In genomic region chr1:18109058-18109755, GRCh38 we compare ENCODE assay signal across 12 cellular contexts. TPM values are rescaled to one million over a fixed set of nuclear protein-coding genes. Genes with fewer than 3 reads are reported as not detected.
DNase-seq lines count a peak whose midpoint lies in the region; ATAC-seq and TF ChIP-seq lines count a peak whose summit lies in the region.
"Had no signal": no experiment of that assay in that cellular context is flagged by ENCODE, and none has a peak within 500 bp of the region (broad histone marks: within the 10 kb centered on the region; RNA-seq: fewer than 3 reads in every experiment).

No MANE protein-coding gene starts in this region.

- no peaks in the 10 kb centered on the region for H3K9me3 ChIP-seq in sigmoid colon
- H3K9me3 ChIP-seq: upper lobe of right lung had no signal

- 5 to 8% methylated on average over 32 of the region's 32 CpGs for WGBS in sigmoid colon, 2 donors

- H3K27ac ChIP-seq in sigmoid colon: no peak overlapping the region
- H3K27ac ChIP-seq: upper lobe of right lung had no signal

- peak; percentile 66 to 70 for DNase-seq in NCI-H524 (lab: John Stamatoyannopoulos, UW)
- no peak for DNase-seq in NCI-H524 treated with DMSO at 0.1 percent for 48 hours (lab: John Stamatoyannopoulos, UW)
- peak; percentile 23 for DNase-seq in NCI-H345 treated with DMSO at 0.1 percent for 48 hours (lab: John Stamatoyannopoulos, UW; ENCODE audit: unreplicated experiment)
- DNase-seq in glutamatergic neuron: peak; percentile 37
- no peak for DNase-seq in sigmoid colon
- DNase-seq in hepatic stellate cell (ENCODE audit: low spot score): no peak
- DNase-seq in activated CD4-positive, alpha-beta T cell treated with anti-CD3 and anti-CD28 coated beads for 48 hours: no peak
- DNase-seq: IMR-90, natural killer cell, upper lobe of right lung had no signal

- peak overlapping the region; percentile 92 for H3K4me3 Mint-ChIP-seq in glutamatergic neuron (ENCODE audit: unreplicated experiment)
- H3K4me3 Mint-ChIP-seq: natural killer cell had no signal

- H3K36me3 ChIP-seq in sigmoid colon: no peaks in the 10 kb centered on the region
- H3K36me3 ChIP-seq: upper lobe of right lung had no signal

- peaks cover 23% of the 10 kb centered on the region for H3K4me1 Mint-ChIP-seq in glutamatergic neuron (ENCODE audit: low read depth, unreplicated experiment)

- no peak for TF ChIP-seq EP300 in sigmoid colon (IDR thresholded peaks at IDR 0.05)

- ATAC-seq in HG02884 (IDR thresholded peaks at IDR 0.05; ENCODE audit: unreplicated experiment): no peak
- ATAC-seq: upper lobe of right lung had no signal

- no peak for TF ChIP-seq CTCF in glutamatergic neuron (IDR thresholded peaks at IDR 0.05; ENCODE audit: partially characterized antibody, unreplicated experiment)
- no peak for TF ChIP-seq CTCF in sigmoid colon (IDR thresholded peaks at IDR 0.05)

- H3K4me1 ChIP-seq in sigmoid colon: peaks cover 0 to 40% (median 37%) of the 10 kb centered on the region in 4 donors

- no peaks in the 10 kb centered on the region for H3K36me3 Mint-ChIP-seq in glutamatergic neuron (ENCODE audit: unreplicated experiment)
- H3K36me3 Mint-ChIP-seq: natural killer cell had no signal

- H3K9me3 Mint-ChIP-seq in glutamatergic neuron (ENCODE audit: unreplicated experiment): peaks cover 4% of the 10 kb centered on the region
- H3K9me3 Mint-ChIP-seq: natural killer cell had no signal

- H3K27me3 ChIP-seq in sigmoid colon: peaks cover 32 to 77% (median 49%) of the 10 kb centered on the region in 3 donors

- no peak overlapping the region for H3K27ac Mint-ChIP-seq in glutamatergic neuron (ENCODE audit: unreplicated experiment)
- H3K27ac Mint-ChIP-seq: natural killer cell had no signal

- peak overlapping the region in 3 of 4 donors; percentile 16 to 35 (median 29) for H3K4me3 ChIP-seq in sigmoid colon

- no peak for TF ChIP-seq POLR2A in sigmoid colon (IDR thresholded peaks at IDR 0.05)

- intact Hi-C loops in sigmoid colon (cut with DNase I): loop anchor here (10.0 kb wide), 1 partner anchor 614 kb away; no protein-coding TSS in a partner anchor

- peaks cover 27% of the 10 kb centered on the region for H3K27me3 Mint-ChIP-seq in glutamatergic neuron (ENCODE audit: unreplicated experiment)

RNA-seq across cellular contexts. Expression of gene IGSF21, which starts 1.6 kb away (rescaled TPM):
- 1.3 TPM for total RNA-seq in glutamatergic neuron (ENCODE audit: unreplicated experiment)
- 1 to 10 TPM in 3 of 4 donors, under 1 TPM in 1; 0.83 to 2.6 (median 1.6) TPM for total RNA-seq in sigmoid colon
- under 1 TPM in 1 of 3 donors, not detected in 2; 0.55 TPM for polyA plus RNA-seq in sigmoid colon
- total RNA-seq: chondrocyte, IMR-90, natural killer cell had no signal
- polyA plus RNA-seq: IMR-90 had no signal

Comparison
In these comparisons a context has a peak if more than half of its experiments do, and no peak if none do; other contexts are left out.
1. DNase-seq: peak in NCI-H524 (2 of 2), NCI-H345 treated with DMSO at 0.1 percent for 48 hours (single experiment) and glutamatergic neuron (single experiment); none in NCI-H524 treated with DMSO at 0.1 percent for 48 hours (single experiment), sigmoid colon (single experiment), hepatic stellate cell (single experiment) and activated CD4-positive, alpha-beta T cell treated with anti-CD3 and anti-CD28 coated beads for 48 hours (single experiment).